Comparison of ENCODE assay signal across 1 cellular context in the genomic region with DNA sequence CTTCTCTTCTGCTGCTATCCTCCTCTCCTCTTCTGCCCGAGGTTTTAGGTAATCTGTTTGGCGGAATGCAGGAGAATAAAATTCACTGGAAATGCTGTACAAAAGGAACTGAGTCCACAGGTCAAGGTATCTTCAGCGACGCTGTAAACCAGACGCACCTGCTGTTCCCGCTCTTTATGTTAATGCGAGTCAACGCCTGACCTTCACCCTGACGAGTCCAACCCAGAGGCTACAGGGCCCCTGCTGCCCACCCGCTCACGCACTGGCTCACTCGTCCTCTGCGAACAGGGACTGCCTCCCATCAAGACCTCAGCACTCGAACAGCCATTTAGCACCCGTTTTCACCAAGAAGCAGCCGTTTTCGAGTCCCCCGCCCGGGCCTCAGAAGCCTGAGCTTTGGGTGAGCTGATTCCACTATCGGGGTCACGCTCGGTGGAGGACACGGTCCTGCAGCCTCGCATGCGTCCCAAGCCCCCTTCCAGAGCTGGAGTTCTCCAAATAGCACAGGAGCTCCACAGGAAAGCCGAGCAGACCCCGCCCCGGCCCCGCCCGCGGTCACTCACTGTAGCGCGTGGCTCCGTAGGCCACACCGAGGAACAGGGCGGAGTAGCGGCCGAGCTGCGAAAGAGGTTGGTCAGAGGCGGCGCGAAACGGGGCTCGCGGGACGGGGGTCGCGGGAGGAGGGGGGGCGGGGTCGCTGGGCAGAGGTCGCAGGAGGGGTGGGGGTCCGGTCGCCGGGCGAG.
TF ChIP-seq lines count a peak whose summit lies in the region.

No MANE protein-coding gene starts in this region.

TF ChIP-seq in K562, 482 proteins besides CTCF, POLR2A, EP300 and RAD21 (continued from another document):
- TF ChIP-seq, protein P1, sequence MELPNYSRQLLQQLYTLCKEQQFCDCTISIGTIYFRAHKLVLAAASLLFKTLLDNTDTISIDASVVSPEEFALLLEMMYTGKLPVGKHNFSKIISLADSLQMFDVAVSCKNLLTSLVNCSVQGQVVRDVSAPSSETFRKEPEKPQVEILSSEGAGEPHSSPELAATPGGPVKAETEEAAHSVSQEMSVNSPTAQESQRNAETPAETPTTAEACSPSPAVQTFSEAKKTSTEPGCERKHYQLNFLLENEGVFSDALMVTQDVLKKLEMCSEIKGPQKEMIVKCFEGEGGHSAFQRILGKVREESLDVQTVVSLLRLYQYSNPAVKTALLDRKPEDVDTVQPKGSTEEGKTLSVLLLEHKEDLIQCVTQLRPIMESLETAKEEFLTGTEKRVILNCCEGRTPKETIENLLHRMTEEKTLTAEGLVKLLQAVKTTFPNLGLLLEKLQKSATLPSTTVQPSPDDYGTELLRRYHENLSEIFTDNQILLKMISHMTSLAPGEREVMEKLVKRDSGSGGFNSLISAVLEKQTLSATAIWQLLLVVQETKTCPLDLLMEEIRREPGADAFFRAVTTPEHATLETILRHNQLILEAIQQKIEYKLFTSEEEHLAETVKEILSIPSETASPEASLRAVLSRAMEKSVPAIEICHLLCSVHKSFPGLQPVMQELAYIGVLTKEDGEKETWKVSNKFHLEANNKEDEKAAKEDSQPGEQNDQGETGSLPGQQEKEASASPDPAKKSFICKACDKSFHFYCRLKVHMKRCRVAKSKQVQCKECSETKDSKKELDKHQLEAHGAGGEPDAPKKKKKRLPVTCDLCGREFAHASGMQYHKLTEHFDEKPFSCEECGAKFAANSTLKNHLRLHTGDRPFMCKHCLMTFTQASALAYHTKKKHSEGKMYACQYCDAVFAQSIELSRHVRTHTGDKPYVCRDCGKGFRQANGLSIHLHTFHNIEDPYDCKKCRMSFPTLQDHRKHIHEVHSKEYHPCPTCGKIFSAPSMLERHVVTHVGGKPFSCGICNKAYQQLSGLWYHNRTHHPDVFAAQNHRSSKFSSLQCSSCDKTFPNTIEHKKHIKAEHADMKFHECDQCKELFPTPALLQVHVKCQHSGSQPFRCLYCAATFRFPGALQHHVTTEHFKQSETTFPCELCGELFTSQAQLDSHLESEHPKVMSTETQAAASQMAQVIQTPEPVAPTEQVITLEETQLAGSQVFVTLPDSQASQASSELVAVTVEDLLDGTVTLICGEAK (IDR thresholded peaks at IDR 0.05), result peak; percentile 15; the same call in 1 of the 2 replicates
- TF ChIP-seq, protein P1 (CRISPR knock-in tag; IDR thresholded peaks at IDR 0.05), result no peak
- TF ChIP-seq CXXC5 (CRISPR knock-in tag; IDR thresholded peaks at IDR 0.05) (peak; percentile 7; the same call in 1 of the 2 replicates), BCL6 (CRISPR knock-in tag; IDR thresholded peaks at IDR 0.05) (no peak), ZNF23 (CRISPR knock-in tag; IDR thresholded peaks at IDR 0.05) (no peak), E2F3 (CRISPR knock-in tag; IDR thresholded peaks at IDR 0.05) (no peak), ZFP1 (CRISPR knock-in tag; IDR thresholded peaks at IDR 0.05) (no peak), SIN3B (IDR thresholded peaks at IDR 0.05; ENCODE audit: low read depth) (no peak), CBX3 (IDR thresholded peaks at IDR 0.05; ENCODE audit: borderline replicate concordance in 1 of 2, low read length in 2 of 2) (peak in 1 of 2 experiments; percentile 34; a peak in 1 of 3 replicates), FOS (IDR thresholded peaks at IDR 0.05; ENCODE audit: extremely low read depth, insufficient read length) (no peak), SIN3A (IDR thresholded peaks at IDR 0.05; ENCODE audit: borderline replicate concordance in 2 of 2, control insufficient read depth in 1 of 2, low read depth in 2 of 2, low read length in 2 of 2) (peak; percentile 31 to 34; a peak in 1 of 4 replicates), FOXP1 (CRISPR knock-in tag; IDR thresholded peaks at IDR 0.05) (0 out of 2 replicates have a peak, but pooled peaks have one; percentile 7), ARHGAP35 (IDR thresholded peaks at IDR 0.05; ENCODE audit: partially characterized antibody) (no peak), POLR2G (IDR thresholded peaks at IDR 0.05; ENCODE audit: low read depth, low read length) (peak; percentile 58), CBFA2T2 (conservative IDR thresholded peaks at IDR 0.05) (no peak), TCF7L2 (IDR thresholded peaks at IDR 0.05; ENCODE audit: low read depth, low read length) (no peak)
- TF ChIP-seq, protein P2, sequence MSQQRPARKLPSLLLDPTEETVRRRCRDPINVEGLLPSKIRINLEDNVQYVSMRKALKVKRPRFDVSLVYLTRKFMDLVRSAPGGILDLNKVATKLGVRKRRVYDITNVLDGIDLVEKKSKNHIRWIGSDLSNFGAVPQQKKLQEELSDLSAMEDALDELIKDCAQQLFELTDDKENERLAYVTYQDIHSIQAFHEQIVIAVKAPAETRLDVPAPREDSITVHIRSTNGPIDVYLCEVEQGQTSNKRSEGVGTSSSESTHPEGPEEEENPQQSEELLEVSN (IDR thresholded peaks at IDR 0.05; ENCODE audit: borderline replicate concordance in 1 of 2, extremely low read depth in 1 of 2, insufficient read depth in 1 of 2, insufficient read length in 1 of 2, low read depth in 1 of 2, low read length in 1 of 2, poor library complexity in 1 of 2, severe bottlenecking in 1 of 2), result peak; percentile 83 to 92
- TF ChIP-seq, protein P3, sequence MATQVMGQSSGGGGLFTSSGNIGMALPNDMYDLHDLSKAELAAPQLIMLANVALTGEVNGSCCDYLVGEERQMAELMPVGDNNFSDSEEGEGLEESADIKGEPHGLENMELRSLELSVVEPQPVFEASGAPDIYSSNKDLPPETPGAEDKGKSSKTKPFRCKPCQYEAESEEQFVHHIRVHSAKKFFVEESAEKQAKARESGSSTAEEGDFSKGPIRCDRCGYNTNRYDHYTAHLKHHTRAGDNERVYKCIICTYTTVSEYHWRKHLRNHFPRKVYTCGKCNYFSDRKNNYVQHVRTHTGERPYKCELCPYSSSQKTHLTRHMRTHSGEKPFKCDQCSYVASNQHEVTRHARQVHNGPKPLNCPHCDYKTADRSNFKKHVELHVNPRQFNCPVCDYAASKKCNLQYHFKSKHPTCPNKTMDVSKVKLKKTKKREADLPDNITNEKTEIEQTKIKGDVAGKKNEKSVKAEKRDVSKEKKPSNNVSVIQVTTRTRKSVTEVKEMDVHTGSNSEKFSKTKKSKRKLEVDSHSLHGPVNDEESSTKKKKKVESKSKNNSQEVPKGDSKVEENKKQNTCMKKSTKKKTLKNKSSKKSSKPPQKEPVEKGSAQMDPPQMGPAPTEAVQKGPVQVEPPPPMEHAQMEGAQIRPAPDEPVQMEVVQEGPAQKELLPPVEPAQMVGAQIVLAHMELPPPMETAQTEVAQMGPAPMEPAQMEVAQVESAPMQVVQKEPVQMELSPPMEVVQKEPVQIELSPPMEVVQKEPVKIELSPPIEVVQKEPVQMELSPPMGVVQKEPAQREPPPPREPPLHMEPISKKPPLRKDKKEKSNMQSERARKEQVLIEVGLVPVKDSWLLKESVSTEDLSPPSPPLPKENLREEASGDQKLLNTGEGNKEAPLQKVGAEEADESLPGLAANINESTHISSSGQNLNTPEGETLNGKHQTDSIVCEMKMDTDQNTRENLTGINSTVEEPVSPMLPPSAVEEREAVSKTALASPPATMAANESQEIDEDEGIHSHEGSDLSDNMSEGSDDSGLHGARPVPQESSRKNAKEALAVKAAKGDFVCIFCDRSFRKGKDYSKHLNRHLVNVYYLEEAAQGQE (CRISPR knock-in tag; IDR thresholded peaks at IDR 0.05; ENCODE audit: low read depth), result no peak
- TF ChIP-seq, protein P4, sequence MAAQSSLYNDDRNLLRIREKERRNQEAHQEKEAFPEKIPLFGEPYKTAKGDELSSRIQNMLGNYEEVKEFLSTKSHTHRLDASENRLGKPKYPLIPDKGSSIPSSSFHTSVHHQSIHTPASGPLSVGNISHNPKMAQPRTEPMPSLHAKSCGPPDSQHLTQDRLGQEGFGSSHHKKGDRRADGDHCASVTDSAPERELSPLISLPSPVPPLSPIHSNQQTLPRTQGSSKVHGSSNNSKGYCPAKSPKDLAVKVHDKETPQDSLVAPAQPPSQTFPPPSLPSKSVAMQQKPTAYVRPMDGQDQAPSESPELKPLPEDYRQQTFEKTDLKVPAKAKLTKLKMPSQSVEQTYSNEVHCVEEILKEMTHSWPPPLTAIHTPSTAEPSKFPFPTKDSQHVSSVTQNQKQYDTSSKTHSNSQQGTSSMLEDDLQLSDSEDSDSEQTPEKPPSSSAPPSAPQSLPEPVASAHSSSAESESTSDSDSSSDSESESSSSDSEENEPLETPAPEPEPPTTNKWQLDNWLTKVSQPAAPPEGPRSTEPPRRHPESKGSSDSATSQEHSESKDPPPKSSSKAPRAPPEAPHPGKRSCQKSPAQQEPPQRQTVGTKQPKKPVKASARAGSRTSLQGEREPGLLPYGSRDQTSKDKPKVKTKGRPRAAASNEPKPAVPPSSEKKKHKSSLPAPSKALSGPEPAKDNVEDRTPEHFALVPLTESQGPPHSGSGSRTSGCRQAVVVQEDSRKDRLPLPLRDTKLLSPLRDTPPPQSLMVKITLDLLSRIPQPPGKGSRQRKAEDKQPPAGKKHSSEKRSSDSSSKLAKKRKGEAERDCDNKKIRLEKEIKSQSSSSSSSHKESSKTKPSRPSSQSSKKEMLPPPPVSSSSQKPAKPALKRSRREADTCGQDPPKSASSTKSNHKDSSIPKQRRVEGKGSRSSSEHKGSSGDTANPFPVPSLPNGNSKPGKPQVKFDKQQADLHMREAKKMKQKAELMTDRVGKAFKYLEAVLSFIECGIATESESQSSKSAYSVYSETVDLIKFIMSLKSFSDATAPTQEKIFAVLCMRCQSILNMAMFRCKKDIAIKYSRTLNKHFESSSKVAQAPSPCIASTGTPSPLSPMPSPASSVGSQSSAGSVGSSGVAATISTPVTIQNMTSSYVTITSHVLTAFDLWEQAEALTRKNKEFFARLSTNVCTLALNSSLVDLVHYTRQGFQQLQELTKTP (IDR thresholded peaks at IDR 0.05; ENCODE audit: low read depth in 1 of 2, partially characterized antibody in 2 of 2), result no peak
- TF ChIP-seq, protein P5, sequence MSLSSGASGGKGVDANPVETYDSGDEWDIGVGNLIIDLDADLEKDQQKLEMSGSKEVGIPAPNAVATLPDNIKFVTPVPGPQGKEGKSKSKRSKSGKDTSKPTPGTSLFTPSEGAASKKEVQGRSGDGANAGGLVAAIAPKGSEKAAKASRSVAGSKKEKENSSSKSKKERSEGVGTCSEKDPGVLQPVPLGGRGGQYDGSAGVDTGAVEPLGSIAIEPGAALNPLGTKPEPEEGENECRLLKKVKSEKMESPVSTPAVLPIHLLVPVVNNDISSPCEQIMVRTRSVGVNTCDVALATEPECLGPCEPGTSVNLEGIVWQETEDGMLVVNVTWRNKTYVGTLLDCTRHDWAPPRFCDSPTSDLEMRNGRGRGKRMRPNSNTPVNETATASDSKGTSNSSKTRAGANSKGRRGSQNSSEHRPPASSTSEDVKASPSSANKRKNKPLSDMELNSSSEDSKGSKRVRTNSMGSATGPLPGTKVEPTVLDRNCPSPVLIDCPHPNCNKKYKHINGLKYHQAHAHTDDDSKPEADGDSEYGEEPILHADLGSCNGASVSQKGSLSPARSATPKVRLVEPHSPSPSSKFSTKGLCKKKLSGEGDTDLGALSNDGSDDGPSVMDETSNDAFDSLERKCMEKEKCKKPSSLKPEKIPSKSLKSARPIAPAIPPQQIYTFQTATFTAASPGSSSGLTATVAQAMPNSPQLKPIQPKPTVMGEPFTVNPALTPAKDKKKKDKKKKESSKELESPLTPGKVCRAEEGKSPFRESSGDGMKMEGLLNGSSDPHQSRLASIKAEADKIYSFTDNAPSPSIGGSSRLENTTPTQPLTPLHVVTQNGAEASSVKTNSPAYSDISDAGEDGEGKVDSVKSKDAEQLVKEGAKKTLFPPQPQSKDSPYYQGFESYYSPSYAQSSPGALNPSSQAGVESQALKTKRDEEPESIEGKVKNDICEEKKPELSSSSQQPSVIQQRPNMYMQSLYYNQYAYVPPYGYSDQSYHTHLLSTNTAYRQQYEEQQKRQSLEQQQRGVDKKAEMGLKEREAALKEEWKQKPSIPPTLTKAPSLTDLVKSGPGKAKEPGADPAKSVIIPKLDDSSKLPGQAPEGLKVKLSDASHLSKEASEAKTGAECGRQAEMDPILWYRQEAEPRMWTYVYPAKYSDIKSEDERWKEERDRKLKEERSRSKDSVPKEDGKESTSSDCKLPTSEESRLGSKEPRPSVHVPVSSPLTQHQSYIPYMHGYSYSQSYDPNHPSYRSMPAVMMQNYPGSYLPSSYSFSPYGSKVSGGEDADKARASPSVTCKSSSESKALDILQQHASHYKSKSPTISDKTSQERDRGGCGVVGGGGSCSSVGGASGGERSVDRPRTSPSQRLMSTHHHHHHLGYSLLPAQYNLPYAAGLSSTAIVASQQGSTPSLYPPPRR (CRISPR knock-in tag; IDR thresholded peaks at IDR 0.05; ENCODE audit: borderline replicate concordance), result no peak
- TF ChIP-seq, protein P6, sequence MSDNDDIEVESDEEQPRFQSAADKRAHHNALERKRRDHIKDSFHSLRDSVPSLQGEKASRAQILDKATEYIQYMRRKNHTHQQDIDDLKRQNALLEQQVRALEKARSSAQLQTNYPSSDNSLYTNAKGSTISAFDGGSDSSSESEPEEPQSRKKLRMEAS (CRISPR knock-in tag; IDR thresholded peaks at IDR 0.05), result peak; percentile 70
